ENCODE assay signal across 25 cellular contexts in the genomic region with DNA sequence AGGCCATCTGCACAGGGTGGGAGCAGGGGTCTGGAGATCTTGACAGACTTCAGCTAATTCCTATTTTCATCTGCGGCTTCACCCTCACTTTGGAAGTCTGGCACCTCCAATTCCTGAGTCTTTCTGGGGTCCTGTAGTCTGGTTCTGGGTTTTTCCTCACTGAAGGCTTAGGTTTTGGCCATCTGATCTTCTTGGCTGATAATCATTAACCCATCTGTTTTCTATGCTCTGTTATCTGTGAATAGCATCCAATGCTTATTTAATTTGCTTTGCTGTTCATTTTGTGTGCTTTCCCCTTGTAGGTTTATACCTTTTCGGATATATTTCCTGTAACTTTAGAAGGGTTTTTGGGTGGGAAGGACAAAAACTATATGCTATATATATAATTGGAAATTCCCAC. TPM values are rescaled to one million over a fixed set of nuclear protein-coding genes. Genes with fewer than 3 reads are reported as not detected.
A peak's percentile ranks its signal among the peaks of the same experiment; 100 is the strongest.
DNase-seq lines count a peak whose midpoint lies in the region; TF ChIP-seq lines count a peak whose summit lies in the region.
"Had no signal": no experiment of that assay in that cellular context is flagged by ENCODE, and none has a peak within 500 bp of the region (broad histone marks: within the 10 kb centered on the region; RNA-seq: fewer than 3 reads in every experiment).

No MANE protein-coding gene starts in this region.

- H3K27ac Mint-ChIP-seq in activated naive CD4-positive, alpha-beta T cell treated with anti-CD3 and anti-CD28 coated beads, Interleukin-2, amount 50 U/mL, for 24 hours, result peak overlapping the region; percentile 81
- H3K27ac Mint-ChIP-seq in endothelial cell (ENCODE audit: unreplicated experiment), result no peak overlapping the region
- H3K27ac Mint-ChIP-seq: type B pancreatic cell had no signal

- no peaks in the 10 kb centered on the region for H3K4me1 ChIP-seq in mesendoderm (ENCODE audit: control insufficient read depth, low read depth, low read length)
- no peaks in the 10 kb centered on the region for H3K4me1 ChIP-seq in MM.1S (ENCODE audit: low read length)

- no peak overlapping the region for H3K4me2 ChIP-seq in mesendoderm (ENCODE audit: low read length)
- no peak overlapping the region for H3K4me2 ChIP-seq in MM.1S (ENCODE audit: low read depth, low read length)
- H3K4me2 ChIP-seq: BLaER1 treated with 17β-estradiol and CSF1 and Interleukin-3, amounts not matched to agents 10 nM and 100 nM had no signal

- no peaks in the 10 kb centered on the region for H3K9me3 ChIP-seq in MM.1S (replicated peaks; ENCODE audit: insufficient read depth, low read length)
- H3K9me3 ChIP-seq: adrenal gland; BLaER1 treated with 17β-estradiol and CSF1 and Interleukin-3, amounts not matched to agents 10 nM and 100 nM; MG63 had no signal

- H3K36me3 ChIP-seq in mesendoderm (ENCODE audit: control insufficient read depth, insufficient read depth, low read length) (peaks cover 3% of the 10 kb centered on the region), MM.1S (replicated peaks; ENCODE audit: insufficient read depth, low read length) (peaks cover 29% of the 10 kb centered on the region)

- H3K23ac ChIP-seq in mesendoderm (ENCODE audit: low read length), result no peak overlapping the region

- no peak overlapping the region for H3K4me3 ChIP-seq in mesendoderm (ENCODE audit: low read length)
- H3K4me3 ChIP-seq in MM.1S (ENCODE audit: low read length), result no peak overlapping the region
- H3K4me3 ChIP-seq: adrenal gland; BLaER1 treated with 17β-estradiol and CSF1 and Interleukin-3, amounts not matched to agents 10 nM and 100 nM; K562; MG63 had no signal

- H2BK15ac ChIP-seq in mesendoderm (replicated peaks; ENCODE audit: low read depth), result no peak overlapping the region

- H3K9me3 Mint-ChIP-seq in activated naive CD4-positive, alpha-beta T cell treated with anti-CD3 and anti-CD28 coated beads, Interleukin-2, amount 50 U/mL, for 24 hours, result no peaks in the 10 kb centered on the region
- no peaks in the 10 kb centered on the region for H3K9me3 Mint-ChIP-seq in endothelial cell (ENCODE audit: unreplicated experiment)
- H3K9me3 Mint-ChIP-seq: brain, type B pancreatic cell had no signal

- no peak overlapping the region for H4K8ac ChIP-seq in mesendoderm (ENCODE audit: low read depth, low read length)

- H3F3A ChIP-seq in MM.1S (ENCODE audit: insufficient read depth, low read length), result no peaks in the 10 kb centered on the region

- no peaks in the 10 kb centered on the region for H3K9me2 ChIP-seq in MM.1S (replicated peaks; ENCODE audit: insufficient read depth, low read length)

- H3K4me1 Mint-ChIP-seq in activated naive CD4-positive, alpha-beta T cell treated with anti-CD3 and anti-CD28 coated beads, Interleukin-2, amount 50 U/mL, for 24 hours, result peaks cover 75% of the 10 kb centered on the region
- H3K4me1 Mint-ChIP-seq in endothelial cell (ENCODE audit: unreplicated experiment), result peaks cover 14% of the 10 kb centered on the region

- TF ChIP-seq CTCF in VCaP (conservative IDR thresholded peaks at IDR 0.05), result no peak
- no peak for TF ChIP-seq CTCF in endothelial cell (IDR thresholded peaks at IDR 0.05; ENCODE audit: unreplicated experiment)
- no peak for TF ChIP-seq CTCF in MM.1S (IDR thresholded peaks at IDR 0.05; ENCODE audit: low read length)

- H3K56ac ChIP-seq in mesendoderm (ENCODE audit: low read length), result no peak overlapping the region

- H3K27me3 Mint-ChIP-seq in activated naive CD4-positive, alpha-beta T cell treated with anti-CD3 and anti-CD28 coated beads, Interleukin-2, amount 50 U/mL, for 24 hours, result no peaks in the 10 kb centered on the region
- no peaks in the 10 kb centered on the region for H3K27me3 Mint-ChIP-seq in endothelial cell (ENCODE audit: unreplicated experiment)
- H3K27me3 Mint-ChIP-seq: brain, type B pancreatic cell had no signal

- H2BK120ac ChIP-seq in mesendoderm (ENCODE audit: low read depth, low read length), result no peak overlapping the region

- peak overlapping the region; percentile 52 for H3K4me3 Mint-ChIP-seq in activated naive CD4-positive, alpha-beta T cell treated with anti-CD3 and anti-CD28 coated beads, Interleukin-2, amount 50 U/mL, for 24 hours
- peak overlapping the region; percentile 75 for H3K4me3 Mint-ChIP-seq in endothelial cell (ENCODE audit: unreplicated experiment)
- H3K4me3 Mint-ChIP-seq: brain, type B pancreatic cell had no signal

- no peak overlapping the region for H4K5ac ChIP-seq in mesendoderm (ENCODE audit: low read length)

- H3K27me3 ChIP-seq in mesendoderm (ENCODE audit: insufficient read depth, low read length, poor library complexity) (no peaks in the 10 kb centered on the region), MM.1S (replicated peaks; ENCODE audit: insufficient read depth, low read length) (no peaks in the 10 kb centered on the region)
- H3K27me3 ChIP-seq: adrenal gland; BLaER1 treated with 17β-estradiol and CSF1 and Interleukin-3, amounts not matched to agents 10 nM and 100 nM; MG63 had no signal

- peaks cover 32% of the 10 kb centered on the region for H3K36me3 Mint-ChIP-seq in activated naive CD4-positive, alpha-beta T cell treated with anti-CD3 and anti-CD28 coated beads, Interleukin-2, amount 50 U/mL, for 24 hours
- peaks cover 20% of the 10 kb centered on the region for H3K36me3 Mint-ChIP-seq in endothelial cell (ENCODE audit: low read depth, unreplicated experiment)

- H3K27ac ChIP-seq in VCaP (peak overlapping the region; percentile 53), mesendoderm (ENCODE audit: low read depth, low read length) (no peak overlapping the region), MM.1S (ENCODE audit: low read length) (no peak overlapping the region)
- H3K27ac ChIP-seq: adrenal gland; BLaER1 treated with 17β-estradiol and CSF1 and Interleukin-3, amounts not matched to agents 10 nM and 100 nM had no signal

- H3K79me1 ChIP-seq in mesendoderm (ENCODE audit: low read length), result peaks cover 12% of the 10 kb centered on the region

- no peak overlapping the region for H3K18ac ChIP-seq in mesendoderm (ENCODE audit: low read length)

- H2AFZ ChIP-seq in MM.1S (ENCODE audit: low read length), result no peak overlapping the region

- no peak overlapping the region for H3K4ac ChIP-seq in mesendoderm (ENCODE audit: low read depth, low read length)

- no peak overlapping the region for H2BK5ac ChIP-seq in mesendoderm (ENCODE audit: low read length)

- H2AK5ac ChIP-seq in mesendoderm (ENCODE audit: low read length), result no peak overlapping the region

- DNase-seq in activated naive CD4-positive, alpha-beta T cell (lab: John Stamatoyannopoulos, UW), result no peak
- DNase-seq in endothelial cell (ENCODE audit: low spot score) (no peak), amniotic stem cell (lab: John Stamatoyannopoulos, UW) (no peak), mesendoderm (no peak), MM.1S (no peak)
- DNase-seq: adrenal gland; hypothalamus; mesenchymal stem cell; MG63; NCI-H2081; NCI-H2227 treated with DMSO at 0.1 percent for 48 hours; NCI-H69; Right ventricle myocardium superior; small intestine; stimulated activated CD4-positive, alpha-beta T cell treated with anti-CD3 and anti-CD28 coated beads, Interleukin-1b, Interleukin-23, amount 100 ng/mL, for 48 hours; substantia nigra; SW 1271 had no signal

- whole genome bisulfite sequencing in mesendoderm (ENCODE audit: extremely low coverage, insufficient coverage, low lambda C conversion rate), result no CpG with 5 or more reads among the region's 2 CpGs

- H3K79me2 ChIP-seq in mesendoderm (ENCODE audit: control insufficient read depth, insufficient read depth, low read length), result peaks cover 8% of the 10 kb centered on the region
- H3K79me2 ChIP-seq in MM.1S (ENCODE audit: low read length), result peaks cover 96% of the 10 kb centered on the region

- H3K9ac ChIP-seq in mesendoderm (ENCODE audit: low read length) (no peak overlapping the region), MM.1S (ENCODE audit: low read length) (no peak overlapping the region)
- H3K9ac ChIP-seq: BLaER1 treated with 17β-estradiol and CSF1 and Interleukin-3, amounts not matched to agents 10 nM and 100 nM had no signal

- no peaks in the 10 kb centered on the region; the same call in 1 of the 2 replicates for H4K20me1 ChIP-seq in MM.1S (ENCODE audit: insufficient read depth, low read length)

RNA-seq across cellular contexts. Expression of a gene that starts 17.6 kb away (rescaled TPM):
- 41.2 TPM for total RNA-seq in endothelial cell (ENCODE audit: unreplicated experiment)
- polyA plus RNA-seq in mesendoderm (2013, experiment 1 of 2), result 21.1 TPM
- 22.4 TPM for polyA plus RNA-seq in mesendoderm (2013, experiment 2 of 2)

RNA-seq across cellular contexts. Expression of a gene that starts 26.9 kb away (rescaled TPM):
- 0.62 TPM for total RNA-seq in endothelial cell (ENCODE audit: unreplicated experiment)
- polyA plus RNA-seq in mesendoderm (2013, experiment 1 of 2), result 0.66 TPM
- 0.34 TPM for polyA plus RNA-seq in mesendoderm (2013, experiment 2 of 2)
- total RNA-seq: myocyte, Right ventricle myocardium superior had no signal
- polyA plus RNA-seq: AG04450 had no signal

RNA-seq across cellular contexts. Expression of a gene that starts 55.1 kb away (rescaled TPM):
- 367 TPM for total RNA-seq in endothelial cell (ENCODE audit: unreplicated experiment)
- polyA plus RNA-seq in mesendoderm (2013, experiment 1 of 2), result 117 TPM
- 116 TPM for polyA plus RNA-seq in mesendoderm (2013, experiment 2 of 2)
